ENCODE assay signal across 8 cellular contexts in genomic region chr20:35663813-35664543, GRCh38. TPM values are rescaled to one million over a fixed set of nuclear protein-coding genes. Genes with fewer than 3 reads are reported as not detected.
A peak's percentile ranks its signal among the peaks of the same experiment; 100 is the strongest.
DNase-seq lines count a peak whose midpoint lies in the region; ATAC-seq and TF ChIP-seq lines count a peak whose summit lies in the region.

No MANE protein-coding gene starts in this region.

- H3K27ac ChIP-seq in osteoblast (ENCODE audit: low read depth, low read length) (peak overlapping the region; percentile 98), thoracic aorta (peak overlapping the region; percentile 92 to 97)

- peaks cover 61% of the 10 kb centered on the region for H3K79me2 ChIP-seq in osteoblast (ENCODE audit: insufficient read depth, low read length)

- H3K4me1 Mint-ChIP-seq in activated T-helper 2 cell treated with anti-CD3 and anti-CD28 coated beads, Interferon-gamma antibody, Interleukin-2, Interleukin-4, amounts not matched to agents 10 μg/mL and 5 μg/mL and 100 μg/mL, durations not matched to agents 14 hours and 24 hours and 36 hours (ENCODE audit: low read depth), result peaks cover 46% of the 10 kb centered on the region

- peak; percentile 52 for DNase-seq in CD1c-positive myeloid dendritic cell (ENCODE audit: extremely low spot score)
- peak; percentile 60 for DNase-seq in activated T-helper 2 cell treated with anti-CD3 and anti-CD28 coated beads, Interferon-gamma antibody, Interleukin-2, Interleukin-4, amounts not matched to agents 10 μg/mL and 5 μg/mL and 100 μg/mL, durations not matched to agents 14 hours and 24 hours and 36 hours (ENCODE audit: low spot score)
- DNase-seq in fibroblast of villous mesenchyme (ENCODE audit: low read depth), result peak; percentile 36
- DNase-seq in osteoblast (ENCODE audit: insufficient read length, low spot score, missing footprints), result peak; percentile 71
- DNase-seq in thoracic aorta (ENCODE audit: low spot score), result no peak

- H3K36me3 Mint-ChIP-seq in activated T-helper 2 cell treated with anti-CD3 and anti-CD28 coated beads, Interferon-gamma antibody, Interleukin-2, Interleukin-4, amounts not matched to agents 10 μg/mL and 5 μg/mL and 100 μg/mL, durations not matched to agents 14 hours and 24 hours and 36 hours (ENCODE audit: low read depth), result peaks cover 53% of the 10 kb centered on the region

- TF ChIP-seq CTCF in fibroblast of villous mesenchyme (IDR thresholded peaks at IDR 0.05; ENCODE audit: insufficient read depth, low read depth, low read length), result no peak
- no peak for TF ChIP-seq CTCF in osteoblast (IDR thresholded peaks at IDR 0.05; ENCODE audit: extremely low read depth, low read depth, low read length)
- no peak for TF ChIP-seq CTCF in thoracic aorta (IDR thresholded peaks at IDR 0.05)

- H3K36me3 ChIP-seq in osteoblast (ENCODE audit: insufficient read depth, low read length) (peaks cover 8% of the 10 kb centered on the region), thoracic aorta (no peaks in the 10 kb centered on the region)

- intact Hi-C loops in activated T-helper 2 cell treated with anti-CD3 and anti-CD28 coated beads, Interferon-gamma antibody, Interleukin-2, Interleukin-4, amounts not matched to agents 10 μg/mL and 5 μg/mL and 100 μg/mL, durations not matched to agents 14 hours and 24 hours and 36 hours (cut with micrococcal nuclease), result loop anchor here (1.0 to 5.0 kb wide), 4 partner anchors 35 to 122 kb away; partner anchors contain the start of genes ERGIC3, NFS1, RBM39 and ROMO1

- peak overlapping the region; percentile 95 for H3K4me3 Mint-ChIP-seq in activated T-helper 2 cell treated with anti-CD3 and anti-CD28 coated beads, Interferon-gamma antibody, Interleukin-2, Interleukin-4, amounts not matched to agents 10 μg/mL and 5 μg/mL and 100 μg/mL, durations not matched to agents 14 hours and 24 hours and 36 hours (ENCODE audit: low read depth)

- H3K27ac Mint-ChIP-seq in activated T-helper 2 cell treated with anti-CD3 and anti-CD28 coated beads, Interferon-gamma antibody, Interleukin-2, Interleukin-4, amounts not matched to agents 10 μg/mL and 5 μg/mL and 100 μg/mL, durations not matched to agents 14 hours and 24 hours and 36 hours, result peak overlapping the region; percentile 99

- no peaks in the 10 kb centered on the region for H3K9me3 Mint-ChIP-seq in activated T-helper 2 cell treated with anti-CD3 and anti-CD28 coated beads, Interferon-gamma antibody, Interleukin-2, Interleukin-4, amounts not matched to agents 10 μg/mL and 5 μg/mL and 100 μg/mL, durations not matched to agents 14 hours and 24 hours and 36 hours

- H3K9me3 ChIP-seq in osteoblast (ENCODE audit: low read depth, low read length) (no peaks in the 10 kb centered on the region), thoracic aorta (no peaks in the 10 kb centered on the region)

- H3K27me3 Mint-ChIP-seq in activated T-helper 2 cell treated with anti-CD3 and anti-CD28 coated beads, Interferon-gamma antibody, Interleukin-2, Interleukin-4, amounts not matched to agents 10 μg/mL and 5 μg/mL and 100 μg/mL, durations not matched to agents 14 hours and 24 hours and 36 hours (ENCODE audit: low read depth), result no peaks in the 10 kb centered on the region

- H3K4me3 ChIP-seq in fibroblast of villous mesenchyme (ENCODE audit: low read depth, low read length), result peak overlapping the region; percentile 96
- peak overlapping the region; percentile 99 for H3K4me3 ChIP-seq in osteoblast (ENCODE audit: insufficient read depth, low read length)
- H3K4me3 ChIP-seq in thoracic aorta, result peak overlapping the region; percentile 85

- H3K27me3 ChIP-seq in osteoblast (ENCODE audit: insufficient read depth, low read length), result no peaks in the 10 kb centered on the region
- no peaks in the 10 kb centered on the region for H3K27me3 ChIP-seq in thoracic aorta (replicated peaks; ENCODE audit: insufficient read depth)

- H2AFZ ChIP-seq in osteoblast (ENCODE audit: low read length), result peak overlapping the region; percentile 91

- H3K4me1 ChIP-seq in osteoblast (ENCODE audit: insufficient read depth, low read length) (peaks cover 28% of the 10 kb centered on the region), thoracic aorta (ENCODE audit: control insufficient read depth in 1 of 2, low read depth in 2 of 2) (peaks cover 26 to 42% of the 10 kb centered on the region in 2 donors)

- peak; percentile 29 for ATAC-seq in GM19328 (IDR thresholded peaks at IDR 0.05; ENCODE audit: unreplicated experiment)
- peak; percentile 21 for ATAC-seq in HG03457 (IDR thresholded peaks at IDR 0.05; ENCODE audit: unreplicated experiment)
- no peak for ATAC-seq in thoracic aorta (ENCODE audit: insufficient number of reproducible peaks, low FRiP score, low read depth)

- H3K4me2 ChIP-seq in osteoblast (ENCODE audit: insufficient read depth, low read length), result peak overlapping the region; percentile 100

- H4K20me1 ChIP-seq in osteoblast (ENCODE audit: insufficient read depth, low read length), result peaks cover 52% of the 10 kb centered on the region

TF ChIP-seq in PFSK-1, 5 proteins besides CTCF, POLR2A, EP300 and RAD21:
- TF ChIP-seq POLR2AphosphoS5 (IDR thresholded peaks at IDR 0.05; ENCODE audit: low read depth, low read length) (peak; percentile 66), SIN3A (IDR thresholded peaks at IDR 0.05; ENCODE audit: borderline replicate concordance, insufficient read depth, low read length) (peak; percentile 50; the same call in 1 of the 2 replicates), FOXP2 (optimal IDR thresholded peaks at IDR 0.05; ENCODE audit: borderline replicate concordance, extremely low read depth, extremely low read length, insufficient read depth) (no peak), TAF1 (IDR thresholded peaks at IDR 0.05; ENCODE audit: borderline replicate concordance, insufficient read depth, low read length) (no peak)
- TF ChIP-seq, protein P1, sequence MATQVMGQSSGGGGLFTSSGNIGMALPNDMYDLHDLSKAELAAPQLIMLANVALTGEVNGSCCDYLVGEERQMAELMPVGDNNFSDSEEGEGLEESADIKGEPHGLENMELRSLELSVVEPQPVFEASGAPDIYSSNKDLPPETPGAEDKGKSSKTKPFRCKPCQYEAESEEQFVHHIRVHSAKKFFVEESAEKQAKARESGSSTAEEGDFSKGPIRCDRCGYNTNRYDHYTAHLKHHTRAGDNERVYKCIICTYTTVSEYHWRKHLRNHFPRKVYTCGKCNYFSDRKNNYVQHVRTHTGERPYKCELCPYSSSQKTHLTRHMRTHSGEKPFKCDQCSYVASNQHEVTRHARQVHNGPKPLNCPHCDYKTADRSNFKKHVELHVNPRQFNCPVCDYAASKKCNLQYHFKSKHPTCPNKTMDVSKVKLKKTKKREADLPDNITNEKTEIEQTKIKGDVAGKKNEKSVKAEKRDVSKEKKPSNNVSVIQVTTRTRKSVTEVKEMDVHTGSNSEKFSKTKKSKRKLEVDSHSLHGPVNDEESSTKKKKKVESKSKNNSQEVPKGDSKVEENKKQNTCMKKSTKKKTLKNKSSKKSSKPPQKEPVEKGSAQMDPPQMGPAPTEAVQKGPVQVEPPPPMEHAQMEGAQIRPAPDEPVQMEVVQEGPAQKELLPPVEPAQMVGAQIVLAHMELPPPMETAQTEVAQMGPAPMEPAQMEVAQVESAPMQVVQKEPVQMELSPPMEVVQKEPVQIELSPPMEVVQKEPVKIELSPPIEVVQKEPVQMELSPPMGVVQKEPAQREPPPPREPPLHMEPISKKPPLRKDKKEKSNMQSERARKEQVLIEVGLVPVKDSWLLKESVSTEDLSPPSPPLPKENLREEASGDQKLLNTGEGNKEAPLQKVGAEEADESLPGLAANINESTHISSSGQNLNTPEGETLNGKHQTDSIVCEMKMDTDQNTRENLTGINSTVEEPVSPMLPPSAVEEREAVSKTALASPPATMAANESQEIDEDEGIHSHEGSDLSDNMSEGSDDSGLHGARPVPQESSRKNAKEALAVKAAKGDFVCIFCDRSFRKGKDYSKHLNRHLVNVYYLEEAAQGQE (IDR thresholded peaks at IDR 0.05; ENCODE audit: insufficient read depth in 1 of 2, low read depth in 2 of 2, low read length in 2 of 2), result no peak

RNA-seq across cellular contexts. Expression of gene CPNE1, which starts 0.7 kb away (rescaled TPM):
- polyA plus RNA-seq in PFSK-1 (2012; ENCODE audit: insufficient read length, low read depth), result 429 TPM
- 342 and 347 TPM in 2 replicates for total RNA-seq in activated T-helper 2 cell treated with anti-CD3 and anti-CD28 coated beads, Interferon-gamma antibody, Interleukin-2, Interleukin-4, amounts not matched to agents 10 μg/mL and 5 μg/mL and 100 μg/mL, durations not matched to agents 14 hours and 24 hours and 36 hours
- total RNA-seq in fibroblast of villous mesenchyme (92.0 and 143 TPM in 2 replicates), osteoblast (165 and 166 TPM in 2 replicates), thoracic aorta (100 to 1,000 TPM; 125 to 126 TPM)

RNA-seq across cellular contexts. Expression of gene RBM12, which starts 0.7 kb away (rescaled TPM):
- 27.7 TPM for polyA plus RNA-seq in PFSK-1 (2012; ENCODE audit: insufficient read length, low read depth)
- 147 and 148 TPM in 2 replicates for total RNA-seq in activated T-helper 2 cell treated with anti-CD3 and anti-CD28 coated beads, Interferon-gamma antibody, Interleukin-2, Interleukin-4, amounts not matched to agents 10 μg/mL and 5 μg/mL and 100 μg/mL, durations not matched to agents 14 hours and 24 hours and 36 hours
- total RNA-seq in fibroblast of villous mesenchyme, result 50.9 and 56.1 TPM in 2 replicates
- 57.8 and 62.6 TPM in 2 replicates for total RNA-seq in osteoblast
- total RNA-seq in thoracic aorta, result 10 to 100 TPM; 21.7 to 43.4 TPM

RNA-seq across cellular contexts. Expression of gene NFS1, which starts 35.2 kb away (rescaled TPM):
- 33.4 TPM for polyA plus RNA-seq in PFSK-1 (2012; ENCODE audit: insufficient read length, low read depth)
- total RNA-seq in activated T-helper 2 cell treated with anti-CD3 and anti-CD28 coated beads, Interferon-gamma antibody, Interleukin-2, Interleukin-4, amounts not matched to agents 10 μg/mL and 5 μg/mL and 100 μg/mL, durations not matched to agents 14 hours and 24 hours and 36 hours, result 39.1 and 39.8 TPM in 2 replicates
- total RNA-seq in fibroblast of villous mesenchyme (37.0 and 40.6 TPM in 2 replicates), osteoblast (21.7 and 29.5 TPM in 2 replicates), thoracic aorta (10 to 100 TPM; 11.5 to 19.4 TPM)

RNA-seq across cellular contexts. Expression of gene ROMO1, which starts 35.2 kb away (rescaled TPM):
- 377 TPM for polyA plus RNA-seq in PFSK-1 (2012; ENCODE audit: insufficient read length, low read depth)
- 93.0 and 98.4 TPM in 2 replicates for total RNA-seq in activated T-helper 2 cell treated with anti-CD3 and anti-CD28 coated beads, Interferon-gamma antibody, Interleukin-2, Interleukin-4, amounts not matched to agents 10 μg/mL and 5 μg/mL and 100 μg/mL, durations not matched to agents 14 hours and 24 hours and 36 hours
- total RNA-seq in fibroblast of villous mesenchyme (143 and 189 TPM in 2 replicates), osteoblast (108 and 124 TPM in 2 replicates), thoracic aorta (100 to 1,000 TPM; 196 to 243 TPM)

RNA-seq across cellular contexts. Expression of gene SPAG4, which starts 48.3 kb away (rescaled TPM):
- 10.2 TPM for polyA plus RNA-seq in PFSK-1 (2012; ENCODE audit: insufficient read length, low read depth)
- 6.9 and 11.8 TPM in 2 replicates for total RNA-seq in activated T-helper 2 cell treated with anti-CD3 and anti-CD28 coated beads, Interferon-gamma antibody, Interleukin-2, Interleukin-4, amounts not matched to agents 10 μg/mL and 5 μg/mL and 100 μg/mL, durations not matched to agents 14 hours and 24 hours and 36 hours
- total RNA-seq in fibroblast of villous mesenchyme (5.6 and 8.1 TPM in 2 replicates), osteoblast (3.2 and 4.0 TPM in 2 replicates), thoracic aorta (1 to 10 TPM in 1 of 2 donors, not detected in 1; 1.5 TPM)
